17 cellular contexts compared by ENCODE assay signal in the genomic region with DNA sequence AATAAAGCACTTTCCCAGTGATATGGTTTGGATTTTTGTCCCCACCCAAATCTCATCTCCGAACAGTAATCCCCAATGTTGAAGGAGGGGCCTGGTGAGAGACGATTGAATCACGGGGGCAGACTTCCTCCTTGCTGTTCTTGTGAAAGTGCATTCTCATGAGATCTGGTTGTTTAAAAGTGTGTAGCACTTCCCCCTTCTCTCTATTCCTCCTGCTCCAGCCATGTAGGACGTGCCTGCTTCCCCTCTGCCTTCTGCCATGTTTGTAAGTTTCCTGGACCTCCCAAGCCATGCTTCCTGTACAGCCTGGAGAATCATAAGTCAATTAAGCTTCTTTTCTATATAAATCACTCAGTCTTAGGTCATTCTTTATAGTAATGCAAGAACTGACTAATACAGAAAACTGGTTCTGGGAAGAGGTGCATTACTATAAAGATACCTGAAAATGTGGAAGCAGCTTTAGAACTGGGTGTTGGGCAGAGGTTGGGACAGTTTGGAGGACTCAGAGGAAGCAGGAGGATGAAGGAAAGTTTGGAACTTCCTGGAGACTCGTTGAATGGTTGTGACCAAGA.
"Had no signal": no experiment of that assay in that cellular context is flagged by ENCODE, and none has a peak within 500 bp of the region (broad histone marks: within the 10 kb centered on the region; RNA-seq: fewer than 3 reads in every experiment).

No MANE protein-coding gene starts in this region.

- H3K27me3 Mint-ChIP-seq: activated CD4-positive, alpha-beta T cell treated with anti-CD3 and anti-CD28 coated beads, Interleukin-2, amount 10 ng/mL, durations not matched to agents 7 days and 5 days; naive thymus-derived CD8-positive, alpha-beta T cell had no signal

- H3K36me3 ChIP-seq: adrenal gland, esophagus squamous epithelium, prostate gland, right atrium auricular region had no signal

- H3K4me1 ChIP-seq: adrenal gland, prostate gland had no signal

- H3K4me3 Mint-ChIP-seq: activated CD4-positive, alpha-beta T cell treated with anti-CD3 and anti-CD28 coated beads, Interleukin-2, amount 10 ng/mL, durations not matched to agents 7 days and 5 days; activated CD8-positive, alpha-beta T cell treated with anti-CD3 and anti-CD28 coated beads, Interleukin-2, amount 10 ng/mL, durations not matched to agents 7 days and 5 days; naive thymus-derived CD8-positive, alpha-beta T cell had no signal

- H3K4me3 ChIP-seq: adrenal gland, esophagus squamous epithelium, prostate gland, right atrium auricular region, tibial nerve had no signal

- FAIRE-seq: endothelial cell of umbilical vein, urothelium cell line had no signal

- DNase-seq: activated CD4-positive, alpha-beta T cell treated with anti-CD3 and anti-CD28 coated beads, Interleukin-2, amount 10 ng/mL, durations not matched to agents 7 days and 5 days; activated CD4-positive, CD25-positive, alpha-beta regulatory T cell; activated CD8-positive, alpha-beta T cell treated with anti-CD3 and anti-CD28 coated beads, Interleukin-2, amount 10 ng/mL, durations not matched to agents 7 days and 5 days; activated gamma-delta T cell treated with Interleukin-2 at 50 U/mL for 16 hours; adrenal gland; effector CD8-positive, alpha-beta T cell; esophagus squamous epithelium; mesendoderm; naive thymus-derived CD8-positive, alpha-beta T cell; stimulated activated CD4-positive, alpha-beta T cell treated with anti-CD3 and anti-CD28 coated beads, Interleukin-2, amount 100 ng/mL, for 24 hours; stimulated activated naive CD8-positive, alpha-beta T cell treated with anti-CD3 and anti-CD28 coated beads, Interleukin-15, Interleukin-2, amounts not matched to agents 100 U/mL and 50 U/mL, for 24 hours; substantia nigra had no signal

- H3K27me3 ChIP-seq: adrenal gland, esophagus squamous epithelium, right atrium auricular region, tibial nerve had no signal

- H3K27ac ChIP-seq: adrenal gland, esophagus squamous epithelium, prostate gland, right atrium auricular region, tibial nerve had no signal

- ATAC-seq: activated CD8-positive, alpha-beta T cell treated with anti-CD3 and anti-CD28 coated beads, Interleukin-2, amount 10 ng/mL, durations not matched to agents 7 days and 5 days; naive thymus-derived CD8-positive, alpha-beta T cell; stimulated activated naive CD8-positive, alpha-beta T cell treated with anti-CD3 and anti-CD28 coated beads, Interleukin-15, Interleukin-2, amounts not matched to agents 100 U/mL and 50 U/mL, for 24 hours had no signal

- H3K9me3 ChIP-seq: adrenal gland, prostate gland had no signal

- H3K27ac Mint-ChIP-seq: activated CD4-positive, alpha-beta T cell treated with anti-CD3 and anti-CD28 coated beads, Interleukin-2, amount 10 ng/mL, durations not matched to agents 7 days and 5 days; activated CD8-positive, alpha-beta T cell treated with anti-CD3 and anti-CD28 coated beads, Interleukin-2, amount 10 ng/mL, durations not matched to agents 7 days and 5 days had no signal
